Comparison of ENCODE assay signal across 16 cellular contexts in genomic region chr2:222214885-222215284, GRCh38.
"Had no signal": no experiment of that assay in that cellular context is flagged by ENCODE, and none has a peak within 500 bp of the region (broad histone marks: within the 10 kb centered on the region; RNA-seq: fewer than 3 reads in every experiment).

No MANE protein-coding gene starts in this region.

- H3K27ac ChIP-seq: epithelial cell of prostate, esophagus squamous epithelium, foreskin keratinocyte, left ventricle myocardium inferior, lower lobe of right lung, pancreas had no signal

- H3K4me1 ChIP-seq: esophagus squamous epithelium, foreskin keratinocyte, left ventricle myocardium inferior, lower lobe of right lung, pancreas had no signal

- H3K36me3 ChIP-seq: esophagus squamous epithelium, left ventricle myocardium inferior, lower lobe of right lung, pancreas had no signal

- H3K4me3 ChIP-seq: esophagus squamous epithelium, left ventricle myocardium inferior, lower lobe of right lung, pancreas, smooth muscle cell had no signal

- DNase-seq: effector memory CD8-positive, alpha-beta T cell; esophagus squamous epithelium; foreskin keratinocyte; kidney; left cardiac atrium; left ventricle myocardium inferior; lower lobe of right lung; mesenchymal stem cell; naive B cell; occipital lobe; pancreas; right cardiac atrium; stimulated activated CD4-positive, alpha-beta T cell treated with anti-CD3 and anti-CD28 coated beads, Interleukin-2, amount 100 ng/mL, for 48 hours; stimulated activated naive CD4-positive, alpha-beta T cell treated with Interleukin-2 at 50 U/mL for 16 hours had no signal

- H3K4me2 ChIP-seq: smooth muscle cell had no signal

- H3K9me3 ChIP-seq: esophagus squamous epithelium, left ventricle myocardium inferior, lower lobe of right lung, pancreas had no signal
